In the genomic region with DNA sequence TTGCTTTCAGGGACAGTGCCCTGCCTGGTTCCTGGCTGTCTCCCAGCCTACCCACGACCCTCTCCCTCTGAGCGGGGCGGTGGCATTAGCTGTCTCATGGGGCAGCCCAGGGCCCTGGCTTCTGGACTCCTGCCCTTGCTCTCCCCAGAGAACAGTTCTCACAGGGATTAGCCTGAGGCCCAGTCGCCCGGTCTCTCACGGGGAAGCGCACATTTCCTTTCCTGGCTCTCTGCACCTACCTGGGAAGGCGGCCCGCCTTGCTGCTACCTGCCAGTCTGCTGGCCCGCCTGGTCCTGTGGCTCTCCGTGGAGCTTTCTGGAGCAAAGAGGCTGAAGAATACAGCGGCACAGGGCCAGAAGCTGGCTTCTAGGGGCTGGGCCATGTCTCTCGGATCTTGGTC, we compare ENCODE assay signal across 25 cellular contexts.
A peak's percentile ranks its signal among the peaks of the same experiment; 100 is the strongest.
DNase-seq lines count a peak whose midpoint lies in the region; ATAC-seq, FAIRE-seq and TF ChIP-seq lines count a peak whose summit lies in the region.
"Had no signal": no experiment of that assay in that cellular context is flagged by ENCODE, and none has a peak within 500 bp of the region (broad histone marks: within the 10 kb centered on the region; RNA-seq: fewer than 3 reads in every experiment).

No MANE protein-coding gene starts in this region.

- no peaks in the 10 kb centered on the region for H3K79me2 ChIP-seq in keratinocyte (ENCODE audit: control insufficient read depth, insufficient read depth, low read length)
- H3K79me2 ChIP-seq: parathyroid adenoma had no signal

- H3K9me3 ChIP-seq in keratinocyte (ENCODE audit: control insufficient read depth, low read depth, low read length) (no peaks in the 10 kb centered on the region), stomach (no peaks in the 10 kb centered on the region), body of pancreas (no peaks in the 10 kb centered on the region)
- H3K9me3 ChIP-seq: heart left ventricle, left ventricle myocardium inferior, sigmoid colon, tibial artery had no signal

- H3K36me3 ChIP-seq in keratinocyte (ENCODE audit: control insufficient read depth in 2 of 2, extremely low read depth in 1 of 2, insufficient read depth in 2 of 2, low read length in 2 of 2) (no peaks in the 10 kb centered on the region), stomach (no peaks in the 10 kb centered on the region), body of pancreas (replicated peaks in 1 of 2; ENCODE audit: insufficient read depth in 1 of 2, low read depth in 2 of 2) (no peaks in the 10 kb centered on the region)
- H3K36me3 ChIP-seq: heart left ventricle, left ventricle myocardium inferior, sigmoid colon, tibial artery had no signal

- H3K27me3 ChIP-seq in keratinocyte (ENCODE audit: control insufficient read depth, extremely low read depth, insufficient read depth, low read length) (no peaks in the 10 kb centered on the region), stomach (no peaks in the 10 kb centered on the region), body of pancreas (no peaks in the 10 kb centered on the region)
- H3K27me3 ChIP-seq: heart left ventricle, sigmoid colon, tibial artery had no signal

- no peak overlapping the region for H3K27ac ChIP-seq in keratinocyte (ENCODE audit: control insufficient read depth, insufficient read depth, low read length)
- H3K27ac ChIP-seq in stomach = peak overlapping the region; percentile 44 to 84 (median 69)
- H3K27ac ChIP-seq in body of pancreas = no peak overlapping the region
- H3K27ac ChIP-seq: epithelial cell of prostate, GM23248, heart left ventricle, left ventricle myocardium inferior, parathyroid adenoma, sigmoid colon, tibial artery had no signal

- no peak overlapping the region for H3K4me2 ChIP-seq in keratinocyte (ENCODE audit: control insufficient read depth, extremely low read depth, insufficient read depth, low read depth, low read length)

- dilution Hi-C loops in keratinocyte (cut with MboI; ENCODE audit: extremely low pct_ligation_motif_present, low sequenced_read_pairs) = no loop called here

- WGBS in stomach, 5 donors = 40 to 72% (median 53%) methylated on average over 11 to 13 of the region's 13 CpGs
- WGBS in body of pancreas, 2 donors = 83 to 87% methylated on average over 8 to 13 of the region's 13 CpGs

- DNase-seq in HuH-7 (ENCODE audit: low spot score) (peak; percentile 25), cerebellar cortex (ENCODE audit: low spot score) (peak; percentile 61), keratinocyte (ENCODE audit: low read depth, low spot score) (no peak), stomach (peak; percentile 53), body of pancreas (no peak), AML-193 (lab: John Stamatoyannopoulos, UW) (no peak), GM19240 (ENCODE audit: insufficient read length, low spot score) (no peak)
- DNase-seq: activated B cell treated with CpG ODN at 0.5 μM for 24 hours; activated CD4-positive, alpha-beta T cell treated with anti-CD3 and anti-CD28 coated beads, Interleukin-2, amount 50 U/mL, for 48 hours; activated effector memory CD4-positive, alpha-beta T cell treated with Interleukin-2 at 50 U/mL for 16 hours; activated naive CD8-positive, alpha-beta T cell treated with anti-CD3 and anti-CD28 coated beads for 36 hours; CD4-positive, alpha-beta memory T cell; GM23248; heart left ventricle; left ventricle myocardium inferior; NCI-H1092; NCI-H1930; NCI-H69; sigmoid colon; stimulated activated CD4-positive, alpha-beta T cell treated with anti-CD3 and anti-CD28 coated beads, Interleukin-15, amount 100 ng/mL, for 24 hours; T-helper 9 cell; tibial artery had no signal

- H2AFZ ChIP-seq in keratinocyte (ENCODE audit: control insufficient read depth, low read length) = peak overlapping the region; percentile 26
- H2AFZ ChIP-seq: GM23248, parathyroid adenoma had no signal

- no peaks in the 10 kb centered on the region for H3K9me1 ChIP-seq in keratinocyte (ENCODE audit: control insufficient read depth, extremely low read depth, insufficient read depth, low read length)

- H3K4me1 ChIP-seq in keratinocyte (ENCODE audit: control insufficient read depth, extremely low read depth, insufficient read depth, low read length) (no peaks in the 10 kb centered on the region), stomach (peaks cover 4 to 14% (median 12%) of the 10 kb centered on the region in 4 donors), body of pancreas (no peaks in the 10 kb centered on the region)
- H3K4me1 ChIP-seq: heart left ventricle, left ventricle myocardium inferior, parathyroid adenoma, sigmoid colon, tibial artery had no signal

- H3K4me3 ChIP-seq in keratinocyte (ENCODE audit: control insufficient read depth in 2 of 3, extremely low read depth in 1 of 3, insufficient read depth in 2 of 3, low read depth in 1 of 3, low read length in 3 of 3) = no peak overlapping the region
- H3K4me3 ChIP-seq in stomach = no peak overlapping the region
- no peak overlapping the region for H3K4me3 ChIP-seq in body of pancreas
- H3K4me3 ChIP-seq: GM23248, heart left ventricle, left ventricle myocardium inferior, sigmoid colon, tibial artery had no signal

- no peak for FAIRE-seq in keratinocyte (lab: Jason Lieb, UNC)
- FAIRE-seq: G401.6 had no signal

- intact Hi-C loops in stomach (cut with DNase I; ENCODE audit: low total_unique reads) (no loop called here), body of pancreas (cut with DNase I) (no loop called here)

- TF ChIP-seq CTCF in keratinocyte (optimal IDR thresholded peaks at IDR 0.05 in 1 of 3, IDR thresholded peaks at IDR 0.05 in 1 of 3, conservative IDR thresholded peaks at IDR 0.05 in 1 of 3; ENCODE audit: extremely low read depth in 1 of 3, insufficient read depth in 2 of 3, low read length in 3 of 3) = no peak
- no peak for TF ChIP-seq CTCF in stomach (IDR thresholded peaks at IDR 0.05)
- no peak for TF ChIP-seq CTCF in body of pancreas (IDR thresholded peaks at IDR 0.05)

- ATAC-seq in body of pancreas = no peak
- ATAC-seq: heart left ventricle had no signal

- no peaks in the 10 kb centered on the region for H4K20me1 ChIP-seq in keratinocyte (ENCODE audit: control insufficient read depth, extremely low read depth, insufficient read depth, low read length)

- H3K9ac ChIP-seq in keratinocyte (ENCODE audit: control insufficient read depth, extremely low read depth, insufficient read depth, low read length) = no peak overlapping the region
- H3K9ac ChIP-seq: GM23248, parathyroid adenoma had no signal

- no peak for TF ChIP-seq POLR2A in stomach (IDR thresholded peaks at IDR 0.05)
- TF ChIP-seq POLR2A in body of pancreas (IDR thresholded peaks at IDR 0.05) = no peak

- no peak for TF ChIP-seq EP300 in stomach (IDR thresholded peaks at IDR 0.05)

Comparison
In these comparisons a context has a peak if more than half of its experiments do, and no peak if none do; other contexts are left out.
1. DNase-seq: peak in HuH-7 (single experiment), cerebellar cortex (single experiment) and stomach (single experiment); none in keratinocyte (single experiment), body of pancreas (0 of 4), AML-193 (0 of 2) and GM19240 (single experiment).
2. H3K27ac ChIP-seq: peak in stomach (5 of 5); none in keratinocyte (single experiment) and body of pancreas (0 of 4).